ENCODE assay signal across 9 cellular contexts in genomic region chr11:111975076-111975806, GRCh38. TPM values are rescaled to one million over a fixed set of nuclear protein-coding genes. Genes with fewer than 3 reads are reported as not detected.
A peak's percentile ranks its signal among the peaks of the same experiment; 100 is the strongest.
DNase-seq lines count a peak whose midpoint lies in the region; ATAC-seq and TF ChIP-seq lines count a peak whose summit lies in the region.
"Had no signal": no experiment of that assay in that cellular context is flagged by ENCODE, and none has a peak within 500 bp of the region (broad histone marks: within the 10 kb centered on the region; RNA-seq: fewer than 3 reads in every experiment).

No MANE protein-coding gene starts in this region.

- peaks cover 5 to 7% of the 10 kb centered on the region in 2 donors for H3K36me3 Mint-ChIP-seq in CD14-positive monocyte

- no peaks in the 10 kb centered on the region for H3K27me3 ChIP-seq in esophagus squamous epithelium
- no peaks in the 10 kb centered on the region for H3K27me3 ChIP-seq in parathyroid adenoma (ENCODE audit: control insufficient read depth, insufficient read depth, low read length)

- H3K9me3 Mint-ChIP-seq in CD14-positive monocyte: peaks cover 0 to 7% (median 2%) of the 10 kb centered on the region in 7 donors

- no peaks in the 10 kb centered on the region for H4K20me1 ChIP-seq in OCI-LY7 (ENCODE audit: insufficient read depth, low read length)

- no peak overlapping the region for H3K27ac Mint-ChIP-seq in CD14-positive monocyte

- DNase-seq in CD14-positive monocyte (ENCODE audit: low spot score) (no peak), OCI-LY7 (ENCODE audit: low spot score) (no peak), esophagus squamous epithelium (lab: John Stamatoyannopoulos, UW) (no peak), COLO668 (lab: John Stamatoyannopoulos, UW; ENCODE audit: unreplicated experiment) (no peak)
- DNase-seq: effector memory CD4-positive, alpha-beta T cell had no signal

- H3K9me2 ChIP-seq in OCI-LY7 (ENCODE audit: insufficient read depth, low read length): no peaks in the 10 kb centered on the region

- H3K4me1 Mint-ChIP-seq in CD14-positive monocyte: peaks cover 14% of the 10 kb centered on the region

- H3K4me1 ChIP-seq in OCI-LY7 (ENCODE audit: insufficient read depth, low read length, poor library complexity, severe bottlenecking) (peaks cover 22% of the 10 kb centered on the region), esophagus squamous epithelium (peaks cover 10 to 55% (median 22%) of the 10 kb centered on the region in 3 donors), parathyroid adenoma (peaks cover 7% of the 10 kb centered on the region)

- no TSS peak for BruUV-seq in OCI-LY7 (replicated peaks; lab: Mats Ljungman, UMichigan)

- no peak for TF ChIP-seq POLR2A in esophagus squamous epithelium (IDR thresholded peaks at IDR 0.05)

- TF ChIP-seq CTCF in CD14-positive monocyte (IDR thresholded peaks at IDR 0.05) (peak; percentile 16), OCI-LY7 (conservative IDR thresholded peaks at IDR 0.05; ENCODE audit: low read length) (peak; percentile 34; the same call in 1 of the 2 replicates), esophagus squamous epithelium (IDR thresholded peaks at IDR 0.05) (peak in 2 of 6 experiments; percentile 12 to 21), parathyroid adenoma (IDR thresholded peaks at IDR 0.05) (peak; percentile 27)

- peaks cover 30 to 39% (median 32%) of the 10 kb centered on the region in 3 donors for H3K27me3 Mint-ChIP-seq in CD14-positive monocyte (ENCODE audit: low read depth in 3 of 3)

- H3K36me3 ChIP-seq in OCI-LY7 (ENCODE audit: insufficient read depth, low read length) (0 out of 2 replicates have a peak, but pooled peaks cover under 1% of the 10 kb centered on the region), esophagus squamous epithelium (no peaks in the 10 kb centered on the region), parathyroid adenoma (ENCODE audit: control insufficient read depth, insufficient read depth, low read length) (no peaks in the 10 kb centered on the region)

- H3K79me2 ChIP-seq in OCI-LY7 (ENCODE audit: insufficient read depth, low read depth, low read length) (no peaks in the 10 kb centered on the region), parathyroid adenoma (no peaks in the 10 kb centered on the region)

- H3K4me2 ChIP-seq in OCI-LY7 (ENCODE audit: low read length) (no peak overlapping the region), parathyroid adenoma (ENCODE audit: low read length) (no peak overlapping the region)

- no peaks in the 10 kb centered on the region for H3K9me3 ChIP-seq in OCI-LY7 (ENCODE audit: low read length)
- no peaks in the 10 kb centered on the region for H3K9me3 ChIP-seq in esophagus squamous epithelium
- H3K9me3 ChIP-seq in parathyroid adenoma (ENCODE audit: control insufficient read depth, low read length): no peaks in the 10 kb centered on the region

- H3K4me3 Mint-ChIP-seq in CD14-positive monocyte: no peak overlapping the region

- H3K9ac ChIP-seq in parathyroid adenoma: no peak overlapping the region

- H3K27ac ChIP-seq in OCI-LY7 (ENCODE audit: low read depth, low read length, poor library complexity, severe bottlenecking): no peak overlapping the region
- peak overlapping the region in 3 of 4 donors; percentile 66 to 91 (median 88) for H3K27ac ChIP-seq in esophagus squamous epithelium
- H3K27ac ChIP-seq in parathyroid adenoma: no peak overlapping the region

- intact Hi-C loops in CD14-positive monocyte (cut with micrococcal nuclease) (no loop called here), OCI-LY7 (cut with micrococcal nuclease; ENCODE audit: unreplicated experiment) (no loop called here), esophagus squamous epithelium (cut with DNase I) (loop anchor here (5.0 kb wide), 2 partner anchors 33 to 98 kb away; partner anchors contain the start of genes CFAP68 and FDXACB1)

- WGBS in esophagus squamous epithelium, 2 donors: 76 to 83% methylated on average over 1 to 2 of the region's 2 CpGs

- H2AFZ ChIP-seq in OCI-LY7 (ENCODE audit: low read length) (no peak overlapping the region), parathyroid adenoma (no peak overlapping the region)

- H3K4me3 ChIP-seq in OCI-LY7 (ENCODE audit: low read depth, low read length, poor library complexity, severe bottlenecking) (no peak overlapping the region), esophagus squamous epithelium (no peak overlapping the region), parathyroid adenoma (ENCODE audit: low read depth, low read length) (no peak overlapping the region)

- POLR2A ChIA-PET in OCI-LY7 (lab: Charles Lee): no interaction called here

- CTCF ChIA-PET in OCI-LY7 (lab: Charles Lee; ENCODE audit: unreplicated experiment): no interaction called here

- ATAC-seq in GM18502 (IDR thresholded peaks at IDR 0.05; ENCODE audit: poor library complexity, unreplicated experiment) (no peak), HG03139 (IDR thresholded peaks at IDR 0.05; ENCODE audit: unreplicated experiment) (no peak), GM18511 (IDR thresholded peaks at IDR 0.05; ENCODE audit: unreplicated experiment) (no peak)

RNA-seq across cellular contexts. Expression of gene DIXDC1, which starts 38.1 kb away (rescaled TPM):
- polyA plus RNA-seq in CD14-positive monocyte: under 1 TPM in 1 of 2 donors, not detected in 1; 0.17 TPM
- total RNA-seq in OCI-LY7 (2014; rRNA removed; shearing (Covaris generic)): 5.5 and 6.9 TPM in 2 replicates
- total RNA-seq in OCI-LY7 (2022): 5.5 and 7.3 TPM in 2 replicates
- total RNA-seq in esophagus squamous epithelium: 10 to 100 TPM in 2 of 4 donors, 1 to 10 TPM in 2; 2.8 to 26.1 (median 9.2) TPM

RNA-seq across cellular contexts. Expression of gene DLAT, which starts 50.0 kb away (rescaled TPM):
- 10 to 100 TPM; 11.5 to 14.6 TPM for polyA plus RNA-seq in CD14-positive monocyte
- total RNA-seq in OCI-LY7 (2014; rRNA removed; shearing (Covaris generic)): 34.5 and 42.0 TPM in 2 replicates
- 46.0 and 54.1 TPM in 2 replicates for total RNA-seq in OCI-LY7 (2022)
- total RNA-seq in esophagus squamous epithelium: 10 to 100 TPM; 28.9 to 56.5 (median 39.4) TPM

RNA-seq across cellular contexts. Expression of gene C11orf52, which starts 56.5 kb away (rescaled TPM):
- polyA plus RNA-seq in CD14-positive monocyte: not detected
- total RNA-seq in OCI-LY7 (2014; rRNA removed; shearing (Covaris generic)): not detected in 2 replicates
- total RNA-seq in OCI-LY7 (2022) (not detected in 2 replicates), esophagus squamous epithelium (10 to 100 TPM in 1 of 4 donors, 1 to 10 TPM in 3; 2.4 to 10.2 (median 3.7) TPM)

Comparison
In these comparisons a context has a peak if more than half of its experiments do, and no peak if none do; other contexts are left out.
1. H3K27ac ChIP-seq: peak in esophagus squamous epithelium (3 of 4); none in OCI-LY7 (single experiment) and parathyroid adenoma (single experiment).